18 cellular contexts compared by ENCODE assay signal in genomic region chr12:4496145-4496838, GRCh38. TPM values are rescaled to one million over a fixed set of nuclear protein-coding genes. Genes with fewer than 3 reads are reported as not detected.
A peak's percentile ranks its signal among the peaks of the same experiment; 100 is the strongest.
DNase-seq lines count a peak whose midpoint lies in the region; ATAC-seq lines count a peak whose summit lies in the region.
"Had no signal": no experiment of that assay in that cellular context is flagged by ENCODE, and none has a peak within 500 bp of the region (broad histone marks: within the 10 kb centered on the region; RNA-seq: fewer than 3 reads in every experiment).

No MANE protein-coding gene starts in this region.

- no peak overlapping the region for H3K4me3 Mint-ChIP-seq in activated T-cell treated with anti-CD3 and anti-CD28 coated beads, Interleukin-2, amount 50 U/mL, for 4 hours
- peak overlapping the region in 1 of 2 donors; percentile 18 for H3K4me3 Mint-ChIP-seq in stimulated activated naive CD8-positive, alpha-beta T cell treated with anti-CD3 and anti-CD28 coated beads, Interleukin-15, amount 100 ng/mL, for 72 hours
- H3K4me3 Mint-ChIP-seq: effector memory CD8-positive, alpha-beta T cell; GM23338; type B pancreatic cell had no signal

- H3K27me3 Mint-ChIP-seq in activated T-cell treated with anti-CD3 and anti-CD28 coated beads, Interleukin-2, amount 50 U/mL, for 4 hours (ENCODE audit: low read depth), result no peaks in the 10 kb centered on the region
- H3K27me3 Mint-ChIP-seq in stimulated activated naive CD8-positive, alpha-beta T cell treated with anti-CD3 and anti-CD28 coated beads, Interleukin-15, amount 100 ng/mL, for 72 hours, result no peaks in the 10 kb centered on the region
- H3K27me3 Mint-ChIP-seq: effector memory CD8-positive, alpha-beta T cell; type B pancreatic cell had no signal

- peaks cover 40% of the 10 kb centered on the region for H3K36me3 Mint-ChIP-seq in activated T-cell treated with anti-CD3 and anti-CD28 coated beads, Interleukin-2, amount 50 U/mL, for 4 hours (ENCODE audit: insufficient read depth)

- peaks cover 6% of the 10 kb centered on the region for H3K4me1 Mint-ChIP-seq in activated T-cell treated with anti-CD3 and anti-CD28 coated beads, Interleukin-2, amount 50 U/mL, for 4 hours (ENCODE audit: low read depth)
- H3K4me1 Mint-ChIP-seq in stimulated activated naive CD8-positive, alpha-beta T cell treated with anti-CD3 and anti-CD28 coated beads, Interleukin-15, amount 100 ng/mL, for 72 hours, result peaks cover 21% of the 10 kb centered on the region
- H3K4me1 Mint-ChIP-seq: GM23338 had no signal

- peak; percentile 89 to 93 for ATAC-seq in activated T-cell treated with anti-CD3 and anti-CD28 coated beads, Interleukin-2, amount 50 U/mL, for 4 hours
- ATAC-seq in GM21526 (IDR thresholded peaks at IDR 0.05; ENCODE audit: low FRiP score, unreplicated experiment) (peak; percentile 83), HG03095 (IDR thresholded peaks at IDR 0.05; ENCODE audit: unreplicated experiment) (peak; percentile 98)
- ATAC-seq in stimulated activated naive CD8-positive, alpha-beta T cell treated with anti-CD3 and anti-CD28 coated beads, Interleukin-15, amount 100 ng/mL, for 72 hours, result peak; percentile 98
- ATAC-seq: effector memory CD8-positive, alpha-beta T cell; GM23338 had no signal

- no peaks in the 10 kb centered on the region for H3K9me3 Mint-ChIP-seq in activated T-cell treated with anti-CD3 and anti-CD28 coated beads, Interleukin-2, amount 50 U/mL, for 4 hours
- no peaks in the 10 kb centered on the region for H3K9me3 Mint-ChIP-seq in stimulated activated naive CD8-positive, alpha-beta T cell treated with anti-CD3 and anti-CD28 coated beads, Interleukin-15, amount 100 ng/mL, for 72 hours
- H3K9me3 Mint-ChIP-seq: effector memory CD8-positive, alpha-beta T cell; type B pancreatic cell had no signal

- H3K27ac Mint-ChIP-seq in stimulated activated naive CD8-positive, alpha-beta T cell treated with anti-CD3 and anti-CD28 coated beads, Interleukin-15, amount 100 ng/mL, for 72 hours, result peak overlapping the region in 1 of 2 donors; percentile 42
- H3K27ac Mint-ChIP-seq: effector memory CD8-positive, alpha-beta T cell; GM23338; type B pancreatic cell had no signal

- no peak for DNase-seq in activated T-cell treated with anti-CD3 and anti-CD28 coated beads, Interleukin-2, amount 50 U/mL, for 4 hours
- no peak for DNase-seq in activated T-cell treated with anti-CD3 and anti-CD28 coated beads, Interleukin-2, amount 50 U/mL, for 1 hour
- no peak for DNase-seq in stimulated activated naive CD8-positive, alpha-beta T cell treated with anti-CD3 and anti-CD28 coated beads, Interleukin-15, amount 100 ng/mL, for 72 hours
- no peak for DNase-seq in ureter (ENCODE audit: low spot score)
- DNase-seq in NOMO-1 treated with dmso at 0.1 percent for 144 hours (lab: John Stamatoyannopoulos, UW; ENCODE audit: unreplicated experiment), result no peak
- DNase-seq in SHP77 treated with DMSO at 0.1 percent for 48 hours (lab: John Stamatoyannopoulos, UW), result no peak
- DNase-seq: ACHN; activated CD4-positive, CD25-positive, alpha-beta regulatory T cell treated with anti-CD3 and anti-CD28 coated beads, Interleukin-2, amount 50 U/mL, for 72 hours; activated gamma-delta T cell; effector memory CD8-positive, alpha-beta T cell; foreskin melanocyte; islet precursor cell; posterior cingulate gyrus had no signal

RNA-seq across cellular contexts. Expression of gene RAD51AP1, which starts 42.4 kb away (rescaled TPM):
- total RNA-seq in activated T-cell treated with anti-CD3 and anti-CD28 coated beads, Interleukin-2, amount 50 U/mL, for 4 hours, result 10 to 100 TPM; 13.2 to 18.3 (median 14.2) TPM
- 2.3 TPM for total RNA-seq in ureter

RNA-seq across cellular contexts. Expression of gene FGF6, which starts 50.7 kb away (rescaled TPM):
- not detected for total RNA-seq in activated T-cell treated with anti-CD3 and anti-CD28 coated beads, Interleukin-2, amount 50 U/mL, for 4 hours
- total RNA-seq in ureter, result not detected
- total RNA-seq: GM23338, mucosa of gallbladder had no signal
